In genomic region chr20:37764333-37764935, GRCh38 we compare ENCODE assay signal across 31 cellular contexts.
"Had no signal": no experiment of that assay in that cellular context is flagged by ENCODE, and none has a peak within 500 bp of the region (broad histone marks: within the 10 kb centered on the region; RNA-seq: fewer than 3 reads in every experiment).

No MANE protein-coding gene starts in this region.

- H3K4me1 ChIP-seq: pancreas, sigmoid colon, thyroid gland had no signal

- ATAC-seq: activated CD8-positive, alpha-beta T cell treated with anti-CD3 and anti-CD28 coated beads for 36 hours; activated T-cell treated with anti-CD3 and anti-CD28 coated beads, Interleukin-2, amount 50 U/mL, for 4 hours; activated T-helper 17 cell treated with anti-CD3 and anti-CD28 coated beads, Interleukin-2, amount 50 U/mL, for 72 hours; gastroesophageal sphincter; left colon; naive thymus-derived CD8-positive, alpha-beta T cell; pancreas; psoas muscle; stimulated activated memory B cell treated with anti-CD40 and anti-IgM and Interleukin-4, amounts not matched to agents 10 μg/mL and 1 μg/mL and 100 μg/mL, for 72 hours; stimulated activated naive CD8-positive, alpha-beta T cell treated with anti-CD3 and anti-CD28 coated beads, Interleukin-15, amount 100 ng/mL, for 72 hours; T-helper 17 cell; upper lobe of right lung had no signal

- H3K4me3 ChIP-seq: gastroesophageal sphincter, pancreas, psoas muscle, sigmoid colon, thyroid gland, upper lobe of right lung had no signal

- H3K9me3 ChIP-seq: gastroesophageal sphincter, pancreas, psoas muscle, sigmoid colon, thyroid gland, upper lobe of right lung had no signal

- H3K27me3 ChIP-seq: gastroesophageal sphincter, pancreas, sigmoid colon, thyroid gland, upper lobe of right lung had no signal

- FAIRE-seq: kidney, pancreas, small intestine had no signal

- H3K27ac ChIP-seq: gastroesophageal sphincter, pancreas, psoas muscle, sigmoid colon, thyroid gland, upper lobe of right lung had no signal

- DNase-seq: activated CD4-positive, alpha-beta T cell treated with anti-CD3 and anti-CD28 coated beads, Interleukin-2, amount 10 ng/mL, durations not matched to agents 7 days and 5 days; activated CD4-positive, CD25-positive, alpha-beta regulatory T cell treated with anti-CD3 and anti-CD28 coated beads, Interleukin-2, amount 50 U/mL, for 72 hours; activated CD8-positive, alpha-beta T cell treated with anti-CD3 and anti-CD28 coated beads for 36 hours; activated gamma-delta T cell treated with Interleukin-2 at 50 U/mL for 16 hours; activated naive CD4-positive, alpha-beta T cell treated with anti-CD3 and anti-CD28 coated beads, Interleukin-2, amount 50 U/mL, for 16 hours; activated T-cell treated with anti-CD3 and anti-CD28 coated beads, Interleukin-2, amount 50 U/mL, for 4 hours; amniotic stem cell; central memory CD4-positive, alpha-beta T cell; endodermal cell; hippocampal formation; kidney; left colon; midbrain; naive thymus-derived CD8-positive, alpha-beta T cell; nucleus accumbens; pancreas; psoas muscle; sigmoid colon; small intestine; stimulated activated CD4-positive, alpha-beta T cell treated with anti-CD3 and anti-CD28 coated beads, Interleukin-1b, Interleukin-23, amount 100 ng/mL, for 48 hours; stimulated activated CD4-positive, alpha-beta T cell treated with anti-CD3 and anti-CD28 coated beads, Interleukin-4, amount 100 ng/mL, for 4 hours; stimulated activated CD8-positive, alpha-beta memory T cell treated with anti-CD3 and anti-CD28 coated beads, Interleukin-4, amount 100 ng/mL, for 48 hours; stimulated activated naive CD8-positive, alpha-beta T cell treated with anti-CD3 and anti-CD28 coated beads, Interleukin-15, amount 100 ng/mL, for 72 hours; substantia nigra; T-helper 17 cell; T1000; thyroid gland; upper lobe of right lung had no signal
